ENCODE assay signal across 1 cellular context in the genomic region with DNA sequence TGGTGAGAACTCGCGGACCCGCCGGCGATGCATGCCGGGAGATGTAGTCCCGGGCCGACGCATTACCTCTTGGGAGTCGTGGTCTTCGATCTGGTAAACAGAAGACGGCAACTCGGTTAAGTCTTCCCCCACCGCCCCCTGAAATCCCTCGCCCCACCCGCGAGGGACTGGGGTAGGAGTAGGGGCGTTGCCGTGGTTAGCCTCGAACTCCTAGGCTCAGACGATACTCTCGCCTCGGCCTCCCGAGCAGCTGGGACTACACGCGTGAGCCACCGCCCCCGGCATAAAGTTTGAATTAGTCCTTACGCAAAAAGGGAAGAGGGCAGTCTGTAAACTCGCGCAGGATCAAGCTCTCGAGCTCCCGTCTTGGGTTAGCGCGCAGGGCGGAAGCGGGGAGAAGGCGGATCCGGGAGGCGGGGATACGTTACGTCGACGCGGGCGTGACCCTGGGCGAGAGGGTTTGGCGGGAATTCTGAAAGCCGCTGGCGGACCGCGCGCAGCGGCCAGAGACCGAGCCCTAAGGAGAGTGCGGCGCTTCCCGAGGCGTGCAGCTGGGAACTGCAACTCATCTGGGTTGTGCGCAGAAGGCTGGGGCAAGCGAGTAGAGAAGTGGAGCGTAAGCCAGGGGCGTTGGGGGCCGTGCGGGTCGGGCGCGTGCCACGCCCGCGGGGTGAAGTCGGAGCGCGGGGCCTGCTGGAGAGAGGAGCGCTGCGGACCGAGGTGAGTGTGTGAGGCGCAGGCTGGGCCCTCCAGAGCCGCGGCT.
TF ChIP-seq lines count a peak whose summit lies in the region.

A gene (plus strand): TSS at position 469 of the 763 bp plus-strand sequence. CDS start 3,585 bp downstream, outside the sequence.

TF ChIP-seq in GM12878, 131 proteins besides CTCF, POLR2A, EP300 and RAD21 (continued from another document and continues in another):
- TF ChIP-seq, protein P1, sequence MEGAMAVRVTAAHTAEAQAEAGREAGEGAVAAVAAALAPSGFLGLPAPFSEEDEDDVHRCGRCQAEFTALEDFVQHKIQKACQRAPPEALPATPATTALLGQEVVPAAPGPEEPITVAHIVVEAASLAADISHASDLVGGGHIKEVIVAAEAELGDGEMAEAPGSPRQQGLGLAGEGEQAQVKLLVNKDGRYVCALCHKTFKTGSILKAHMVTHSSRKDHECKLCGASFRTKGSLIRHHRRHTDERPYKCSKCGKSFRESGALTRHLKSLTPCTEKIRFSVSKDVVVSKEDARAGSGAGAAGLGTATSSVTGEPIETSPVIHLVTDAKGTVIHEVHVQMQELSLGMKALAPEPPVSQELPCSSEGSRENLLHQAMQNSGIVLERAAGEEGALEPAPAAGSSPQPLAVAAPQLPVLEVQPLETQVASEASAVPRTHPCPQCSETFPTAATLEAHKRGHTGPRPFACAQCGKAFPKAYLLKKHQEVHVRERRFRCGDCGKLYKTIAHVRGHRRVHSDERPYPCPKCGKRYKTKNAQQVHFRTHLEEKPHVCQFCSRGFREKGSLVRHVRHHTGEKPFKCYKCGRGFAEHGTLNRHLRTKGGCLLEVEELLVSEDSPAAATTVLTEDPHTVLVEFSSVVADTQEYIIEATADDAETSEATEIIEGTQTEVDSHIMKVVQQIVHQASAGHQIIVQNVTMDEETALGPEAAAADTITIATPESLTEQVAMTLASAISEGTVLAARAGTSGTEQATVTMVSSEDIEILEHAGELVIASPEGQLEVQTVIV (IDR thresholded peaks at IDR 0.05; ENCODE audit: borderline replicate concordance, partially characterized antibody) = peak; percentile 61
- TF ChIP-seq ZNF207 (IDR thresholded peaks at IDR 0.05; ENCODE audit: borderline replicate concordance) = no peak
- no peak for TF ChIP-seq ZNF622 (IDR thresholded peaks at IDR 0.05)
- no peak for TF ChIP-seq MEF2A (IDR thresholded peaks at IDR 0.05; ENCODE audit: insufficient read depth, low read depth, low read length)
- TF ChIP-seq, protein P2, sequence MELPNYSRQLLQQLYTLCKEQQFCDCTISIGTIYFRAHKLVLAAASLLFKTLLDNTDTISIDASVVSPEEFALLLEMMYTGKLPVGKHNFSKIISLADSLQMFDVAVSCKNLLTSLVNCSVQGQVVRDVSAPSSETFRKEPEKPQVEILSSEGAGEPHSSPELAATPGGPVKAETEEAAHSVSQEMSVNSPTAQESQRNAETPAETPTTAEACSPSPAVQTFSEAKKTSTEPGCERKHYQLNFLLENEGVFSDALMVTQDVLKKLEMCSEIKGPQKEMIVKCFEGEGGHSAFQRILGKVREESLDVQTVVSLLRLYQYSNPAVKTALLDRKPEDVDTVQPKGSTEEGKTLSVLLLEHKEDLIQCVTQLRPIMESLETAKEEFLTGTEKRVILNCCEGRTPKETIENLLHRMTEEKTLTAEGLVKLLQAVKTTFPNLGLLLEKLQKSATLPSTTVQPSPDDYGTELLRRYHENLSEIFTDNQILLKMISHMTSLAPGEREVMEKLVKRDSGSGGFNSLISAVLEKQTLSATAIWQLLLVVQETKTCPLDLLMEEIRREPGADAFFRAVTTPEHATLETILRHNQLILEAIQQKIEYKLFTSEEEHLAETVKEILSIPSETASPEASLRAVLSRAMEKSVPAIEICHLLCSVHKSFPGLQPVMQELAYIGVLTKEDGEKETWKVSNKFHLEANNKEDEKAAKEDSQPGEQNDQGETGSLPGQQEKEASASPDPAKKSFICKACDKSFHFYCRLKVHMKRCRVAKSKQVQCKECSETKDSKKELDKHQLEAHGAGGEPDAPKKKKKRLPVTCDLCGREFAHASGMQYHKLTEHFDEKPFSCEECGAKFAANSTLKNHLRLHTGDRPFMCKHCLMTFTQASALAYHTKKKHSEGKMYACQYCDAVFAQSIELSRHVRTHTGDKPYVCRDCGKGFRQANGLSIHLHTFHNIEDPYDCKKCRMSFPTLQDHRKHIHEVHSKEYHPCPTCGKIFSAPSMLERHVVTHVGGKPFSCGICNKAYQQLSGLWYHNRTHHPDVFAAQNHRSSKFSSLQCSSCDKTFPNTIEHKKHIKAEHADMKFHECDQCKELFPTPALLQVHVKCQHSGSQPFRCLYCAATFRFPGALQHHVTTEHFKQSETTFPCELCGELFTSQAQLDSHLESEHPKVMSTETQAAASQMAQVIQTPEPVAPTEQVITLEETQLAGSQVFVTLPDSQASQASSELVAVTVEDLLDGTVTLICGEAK (IDR thresholded peaks at IDR 0.05; ENCODE audit: borderline replicate concordance) = peak; percentile 72; the same call in 1 of the 2 replicates
- TF ChIP-seq, protein P3, sequence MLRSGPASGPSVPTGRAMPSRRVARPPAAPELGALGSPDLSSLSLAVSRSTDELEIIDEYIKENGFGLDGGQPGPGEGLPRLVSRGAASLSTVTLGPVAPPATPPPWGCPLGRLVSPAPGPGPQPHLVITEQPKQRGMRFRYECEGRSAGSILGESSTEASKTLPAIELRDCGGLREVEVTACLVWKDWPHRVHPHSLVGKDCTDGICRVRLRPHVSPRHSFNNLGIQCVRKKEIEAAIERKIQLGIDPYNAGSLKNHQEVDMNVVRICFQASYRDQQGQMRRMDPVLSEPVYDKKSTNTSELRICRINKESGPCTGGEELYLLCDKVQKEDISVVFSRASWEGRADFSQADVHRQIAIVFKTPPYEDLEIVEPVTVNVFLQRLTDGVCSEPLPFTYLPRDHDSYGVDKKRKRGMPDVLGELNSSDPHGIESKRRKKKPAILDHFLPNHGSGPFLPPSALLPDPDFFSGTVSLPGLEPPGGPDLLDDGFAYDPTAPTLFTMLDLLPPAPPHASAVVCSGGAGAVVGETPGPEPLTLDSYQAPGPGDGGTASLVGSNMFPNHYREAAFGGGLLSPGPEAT (IDR thresholded peaks at IDR 0.05; ENCODE audit: low read depth) = peak; percentile 36; the same call in 1 of the 2 replicates
- TF ChIP-seq SUZ12 (IDR thresholded peaks at IDR 0.05; ENCODE audit: unreplicated experiment) = no peak
- TF ChIP-seq ZNF24 (IDR thresholded peaks at IDR 0.05) = no peak
- TF ChIP-seq FOS (IDR thresholded peaks at IDR 0.05; ENCODE audit: borderline replicate concordance, extremely low read depth, insufficient read length) = no peak
- TF ChIP-seq FOXK2 (IDR thresholded peaks at IDR 0.05) = peak; percentile 55; the same call in 1 of the 2 replicates
- peak; percentile 88 for TF ChIP-seq SPI1 (IDR thresholded peaks at IDR 0.05; ENCODE audit: borderline replicate concordance, insufficient read depth, low read depth, low read length)
- no peak for TF ChIP-seq TARDBP (IDR thresholded peaks at IDR 0.05; ENCODE audit: borderline replicate concordance)
- TF ChIP-seq NFIC (IDR thresholded peaks at IDR 0.05; ENCODE audit: low read depth, low read length) = no peak
- TF ChIP-seq, protein P4, sequence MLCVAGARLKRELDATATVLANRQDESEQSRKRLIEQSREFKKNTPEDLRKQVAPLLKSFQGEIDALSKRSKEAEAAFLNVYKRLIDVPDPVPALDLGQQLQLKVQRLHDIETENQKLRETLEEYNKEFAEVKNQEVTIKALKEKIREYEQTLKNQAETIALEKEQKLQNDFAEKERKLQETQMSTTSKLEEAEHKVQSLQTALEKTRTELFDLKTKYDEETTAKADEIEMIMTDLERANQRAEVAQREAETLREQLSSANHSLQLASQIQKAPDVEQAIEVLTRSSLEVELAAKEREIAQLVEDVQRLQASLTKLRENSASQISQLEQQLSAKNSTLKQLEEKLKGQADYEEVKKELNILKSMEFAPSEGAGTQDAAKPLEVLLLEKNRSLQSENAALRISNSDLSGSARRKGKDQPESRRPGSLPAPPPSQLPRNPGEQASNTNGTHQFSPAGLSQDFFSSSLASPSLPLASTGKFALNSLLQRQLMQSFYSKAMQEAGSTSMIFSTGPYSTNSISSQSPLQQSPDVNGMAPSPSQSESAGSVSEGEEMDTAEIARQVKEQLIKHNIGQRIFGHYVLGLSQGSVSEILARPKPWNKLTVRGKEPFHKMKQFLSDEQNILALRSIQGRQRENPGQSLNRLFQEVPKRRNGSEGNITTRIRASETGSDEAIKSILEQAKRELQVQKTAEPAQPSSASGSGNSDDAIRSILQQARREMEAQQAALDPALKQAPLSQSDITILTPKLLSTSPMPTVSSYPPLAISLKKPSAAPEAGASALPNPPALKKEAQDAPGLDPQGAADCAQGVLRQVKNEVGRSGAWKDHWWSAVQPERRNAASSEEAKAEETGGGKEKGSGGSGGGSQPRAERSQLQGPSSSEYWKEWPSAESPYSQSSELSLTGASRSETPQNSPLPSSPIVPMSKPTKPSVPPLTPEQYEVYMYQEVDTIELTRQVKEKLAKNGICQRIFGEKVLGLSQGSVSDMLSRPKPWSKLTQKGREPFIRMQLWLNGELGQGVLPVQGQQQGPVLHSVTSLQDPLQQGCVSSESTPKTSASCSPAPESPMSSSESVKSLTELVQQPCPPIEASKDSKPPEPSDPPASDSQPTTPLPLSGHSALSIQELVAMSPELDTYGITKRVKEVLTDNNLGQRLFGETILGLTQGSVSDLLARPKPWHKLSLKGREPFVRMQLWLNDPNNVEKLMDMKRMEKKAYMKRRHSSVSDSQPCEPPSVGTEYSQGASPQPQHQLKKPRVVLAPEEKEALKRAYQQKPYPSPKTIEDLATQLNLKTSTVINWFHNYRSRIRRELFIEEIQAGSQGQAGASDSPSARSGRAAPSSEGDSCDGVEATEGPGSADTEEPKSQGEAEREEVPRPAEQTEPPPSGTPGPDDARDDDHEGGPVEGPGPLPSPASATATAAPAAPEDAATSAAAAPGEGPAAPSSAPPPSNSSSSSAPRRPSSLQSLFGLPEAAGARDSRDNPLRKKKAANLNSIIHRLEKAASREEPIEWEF (IDR thresholded peaks at IDR 0.05; ENCODE audit: insufficient replicate concordance, low read depth, low read length) = no peak
- TF ChIP-seq, protein P5, sequence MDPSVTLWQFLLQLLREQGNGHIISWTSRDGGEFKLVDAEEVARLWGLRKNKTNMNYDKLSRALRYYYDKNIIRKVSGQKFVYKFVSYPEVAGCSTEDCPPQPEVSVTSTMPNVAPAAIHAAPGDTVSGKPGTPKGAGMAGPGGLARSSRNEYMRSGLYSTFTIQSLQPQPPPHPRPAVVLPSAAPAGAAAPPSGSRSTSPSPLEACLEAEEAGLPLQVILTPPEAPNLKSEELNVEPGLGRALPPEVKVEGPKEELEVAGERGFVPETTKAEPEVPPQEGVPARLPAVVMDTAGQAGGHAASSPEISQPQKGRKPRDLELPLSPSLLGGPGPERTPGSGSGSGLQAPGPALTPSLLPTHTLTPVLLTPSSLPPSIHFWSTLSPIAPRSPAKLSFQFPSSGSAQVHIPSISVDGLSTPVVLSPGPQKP (IDR thresholded peaks at IDR 0.05; ENCODE audit: low read depth, low read length) = peak; percentile 15; the same call in 1 of the 2 replicates
- TF ChIP-seq, protein P6, sequence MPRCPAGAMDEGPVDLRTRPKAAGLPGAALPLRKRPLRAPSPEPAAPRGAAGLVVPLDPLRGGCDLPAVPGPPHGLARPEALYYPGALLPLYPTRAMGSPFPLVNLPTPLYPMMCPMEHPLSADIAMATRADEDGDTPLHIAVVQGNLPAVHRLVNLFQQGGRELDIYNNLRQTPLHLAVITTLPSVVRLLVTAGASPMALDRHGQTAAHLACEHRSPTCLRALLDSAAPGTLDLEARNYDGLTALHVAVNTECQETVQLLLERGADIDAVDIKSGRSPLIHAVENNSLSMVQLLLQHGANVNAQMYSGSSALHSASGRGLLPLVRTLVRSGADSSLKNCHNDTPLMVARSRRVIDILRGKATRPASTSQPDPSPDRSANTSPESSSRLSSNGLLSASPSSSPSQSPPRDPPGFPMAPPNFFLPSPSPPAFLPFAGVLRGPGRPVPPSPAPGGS (IDR thresholded peaks at IDR 0.05; ENCODE audit: borderline replicate concordance, insufficient read depth, low read depth, low read length, poor library complexity, severe bottlenecking) = peak; percentile 56
- TF ChIP-seq BRCA1 (IDR thresholded peaks at IDR 0.05; ENCODE audit: low read depth, low read length) = no peak
- no peak for TF ChIP-seq KAT2A (conservative IDR thresholded peaks at IDR 0.05; ENCODE audit: control insufficient read depth, low read depth, low read length)
- TF ChIP-seq BHLHE40 (IDR thresholded peaks at IDR 0.05; ENCODE audit: borderline replicate concordance in 1 of 2, low read depth in 2 of 2, low read length in 1 of 2) = peak in 1 of 2 experiments; percentile 48; a peak in 1 of 4 replicates
- no peak for TF ChIP-seq RUNX3 (IDR thresholded peaks at IDR 0.05; ENCODE audit: low read length)
- peak; percentile 61 for TF ChIP-seq ATF7 (IDR thresholded peaks at IDR 0.05; ENCODE audit: low read depth)
- TF ChIP-seq POLR2AphosphoS2 (IDR thresholded peaks at IDR 0.05; ENCODE audit: low read depth, low read length) = peak; percentile 89
- TF ChIP-seq, protein P7, sequence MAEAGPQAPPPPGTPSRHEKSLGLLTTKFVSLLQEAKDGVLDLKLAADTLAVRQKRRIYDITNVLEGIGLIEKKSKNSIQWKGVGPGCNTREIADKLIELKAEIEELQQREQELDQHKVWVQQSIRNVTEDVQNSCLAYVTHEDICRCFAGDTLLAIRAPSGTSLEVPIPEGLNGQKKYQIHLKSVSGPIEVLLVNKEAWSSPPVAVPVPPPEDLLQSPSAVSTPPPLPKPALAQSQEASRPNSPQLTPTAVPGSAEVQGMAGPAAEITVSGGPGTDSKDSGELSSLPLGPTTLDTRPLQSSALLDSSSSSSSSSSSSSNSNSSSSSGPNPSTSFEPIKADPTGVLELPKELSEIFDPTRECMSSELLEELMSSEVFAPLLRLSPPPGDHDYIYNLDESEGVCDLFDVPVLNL (IDR thresholded peaks at IDR 0.05; ENCODE audit: low read depth, low read length) = peak; percentile 94
- peak; percentile 55; the same call in 1 of the 2 replicates for TF ChIP-seq GATAD2B (conservative IDR thresholded peaks at IDR 0.05; ENCODE audit: low read depth)
- TF ChIP-seq TCF3 (IDR thresholded peaks at IDR 0.05; ENCODE audit: borderline replicate concordance, insufficient read depth, low read depth, low read length) = no peak
- TF ChIP-seq SRF (IDR thresholded peaks at IDR 0.05; ENCODE audit: low read depth in 2 of 2, low read length in 2 of 2) = 0 out of 4 replicates have a peak, but pooled peaks of 1 of the 2 experiments have one; percentile 8
- TF ChIP-seq, protein P8, sequence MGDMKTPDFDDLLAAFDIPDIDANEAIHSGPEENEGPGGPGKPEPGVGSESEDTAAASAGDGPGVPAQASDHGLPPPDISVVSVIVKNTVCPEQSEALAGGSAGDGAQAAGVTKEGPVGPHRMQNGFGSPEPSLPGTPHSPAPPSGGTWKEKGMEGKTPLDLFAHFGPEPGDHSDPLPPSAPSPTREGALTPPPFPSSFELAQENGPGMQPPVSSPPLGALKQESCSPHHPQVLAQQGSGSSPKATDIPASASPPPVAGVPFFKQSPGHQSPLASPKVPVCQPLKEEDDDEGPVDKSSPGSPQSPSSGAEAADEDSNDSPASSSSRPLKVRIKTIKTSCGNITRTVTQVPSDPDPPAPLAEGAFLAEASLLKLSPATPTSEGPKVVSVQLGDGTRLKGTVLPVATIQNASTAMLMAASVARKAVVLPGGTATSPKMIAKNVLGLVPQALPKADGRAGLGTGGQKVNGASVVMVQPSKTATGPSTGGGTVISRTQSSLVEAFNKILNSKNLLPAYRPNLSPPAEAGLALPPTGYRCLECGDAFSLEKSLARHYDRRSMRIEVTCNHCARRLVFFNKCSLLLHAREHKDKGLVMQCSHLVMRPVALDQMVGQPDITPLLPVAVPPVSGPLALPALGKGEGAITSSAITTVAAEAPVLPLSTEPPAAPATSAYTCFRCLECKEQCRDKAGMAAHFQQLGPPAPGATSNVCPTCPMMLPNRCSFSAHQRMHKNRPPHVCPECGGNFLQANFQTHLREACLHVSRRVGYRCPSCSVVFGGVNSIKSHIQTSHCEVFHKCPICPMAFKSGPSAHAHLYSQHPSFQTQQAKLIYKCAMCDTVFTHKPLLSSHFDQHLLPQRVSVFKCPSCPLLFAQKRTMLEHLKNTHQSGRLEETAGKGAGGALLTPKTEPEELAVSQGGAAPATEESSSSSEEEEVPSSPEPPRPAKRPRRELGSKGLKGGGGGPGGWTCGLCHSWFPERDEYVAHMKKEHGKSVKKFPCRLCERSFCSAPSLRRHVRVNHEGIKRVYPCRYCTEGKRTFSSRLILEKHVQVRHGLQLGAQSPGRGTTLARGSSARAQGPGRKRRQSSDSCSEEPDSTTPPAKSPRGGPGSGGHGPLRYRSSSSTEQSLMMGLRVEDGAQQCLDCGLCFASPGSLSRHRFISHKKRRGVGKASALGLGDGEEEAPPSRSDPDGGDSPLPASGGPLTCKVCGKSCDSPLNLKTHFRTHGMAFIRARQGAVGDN (IDR thresholded peaks at IDR 0.05) = no peak
- 0 out of 3 replicates have a peak, but pooled peaks have one; percentile 10 for TF ChIP-seq POU2F2 (IDR thresholded peaks at IDR 0.05; ENCODE audit: borderline replicate concordance, low read depth, low read length)
